Comparison of ENCODE assay signal across 30 cellular contexts in the genomic region with DNA sequence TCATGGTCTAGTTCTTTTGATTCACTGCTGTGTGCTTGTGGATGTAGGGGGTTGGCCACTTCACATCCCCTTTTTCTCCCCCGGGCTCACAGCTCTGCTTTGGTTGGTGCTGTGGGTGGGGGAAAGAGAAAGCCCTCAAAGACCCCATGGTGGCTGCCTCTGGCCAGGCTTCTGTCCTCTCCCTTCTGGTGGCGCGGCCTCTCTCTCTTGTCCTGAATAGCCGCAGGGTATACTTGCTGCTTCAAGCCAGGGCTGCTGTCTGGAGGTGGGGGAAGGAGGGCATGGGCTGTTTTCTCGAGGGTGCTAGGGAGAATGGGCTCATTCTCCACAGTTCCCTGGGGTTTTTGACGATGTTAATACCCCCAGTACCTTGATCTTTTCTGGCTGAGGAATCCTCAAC. TPM values are rescaled to one million over a fixed set of nuclear protein-coding genes. Genes with fewer than 3 reads are reported as not detected.
DNase-seq lines count a peak whose midpoint lies in the region; ATAC-seq and TF ChIP-seq lines count a peak whose summit lies in the region.
"Had no signal": no experiment of that assay in that cellular context is flagged by ENCODE, and none has a peak within 500 bp of the region (broad histone marks: within the 10 kb centered on the region; RNA-seq: fewer than 3 reads in every experiment).

No MANE protein-coding gene starts in this region.

- no peak overlapping the region for H3K4ac ChIP-seq in H9 (ENCODE audit: low read depth, low read length)

- 91% methylated on average over 6 of the region's 6 CpGs for whole genome bisulfite sequencing in hepatocyte (ENCODE audit: low lambda C conversion rate, missing lambda C conversion rate)
- WGBS in H9 (ENCODE audit: extremely low coverage, insufficient read length, low lambda C conversion rate) = no CpG with 5 or more reads among the region's 6 CpGs

- no peak overlapping the region for H4K91ac ChIP-seq in H9 (ENCODE audit: insufficient read length, low read depth, low read length)

- H2BK20ac ChIP-seq in H9 (ENCODE audit: low read depth, low read length, poor library complexity, severe bottlenecking) = no peak overlapping the region

- H3K4me2 ChIP-seq in hepatocyte (no peak overlapping the region), parathyroid adenoma (ENCODE audit: low read length) (no peak overlapping the region), H9 (ENCODE audit: insufficient read depth, insufficient read length, low read length) (no peak overlapping the region)

- H3K36me3 Mint-ChIP-seq in H9 (ENCODE audit: insufficient read depth in 1 of 3, low read depth in 3 of 3) = no peaks in the 10 kb centered on the region; a peak in 1 of 7 replicates
- H3K36me3 Mint-ChIP-seq: activated naive CD4-positive, alpha-beta T cell treated with anti-CD3 and anti-CD28 coated beads, Interleukin-2, amount 50 U/mL, for 24 hours; IgD-negative memory B cell had no signal

- peak; percentile 8 for DNase-seq in activated CD8-positive, alpha-beta memory T cell treated with anti-CD3 and anti-CD28 coated beads, Interleukin-2, amount 50 U/mL, for 48 hours
- no peak for DNase-seq in activated CD8-positive, alpha-beta memory T cell treated with anti-CD3 and anti-CD28 coated beads, Interleukin-2, amount 50 U/mL, for 4 hours
- DNase-seq in hepatocyte (ENCODE audit: low spot score) (no peak), vagina (ENCODE audit: extremely low spot score in 2 of 2) (no peak), ACHN (no peak), H9 (no peak)
- DNase-seq: activated CD8-positive, alpha-beta T cell treated with anti-CD3 and anti-CD28 coated beads, Interleukin-2, amount 10 ng/mL, durations not matched to agents 7 days and 5 days; activated T-cell treated with anti-CD3 and anti-CD28 coated beads for 4 hours; amniotic stem cell; DMS79; effector memory CD4-positive, alpha-beta T cell; foreskin keratinocyte; GDM1; heart right ventricle; NCI-H146; NCI-H2107; NCI-H748 treated with DMSO at 0.1 percent for 48 hours; spleen; stimulated activated CD4-positive, alpha-beta T cell treated with anti-CD3 and anti-CD28 coated beads, Interleukin-2, amount 100 ng/mL, for 24 hours had no signal

- intact Hi-C loops in vagina (cut with DNase I) = no loop called here

- H3K36me3 ChIP-seq in hepatocyte (replicated peaks; ENCODE audit: insufficient read depth, low read depth) = no peaks in the 10 kb centered on the region
- no peaks in the 10 kb centered on the region for H3K36me3 ChIP-seq in parathyroid adenoma (ENCODE audit: control insufficient read depth, insufficient read depth, low read length)
- H3K36me3 ChIP-seq in vagina = no peaks in the 10 kb centered on the region
- H3K36me3 ChIP-seq: heart right ventricle, right atrium auricular region had no signal

- no peak for ATAC-seq in HG02840 (IDR thresholded peaks at IDR 0.05; ENCODE audit: low FRiP score, unreplicated experiment)
- ATAC-seq: activated CD8-positive, alpha-beta T cell treated with anti-CD3 and anti-CD28 coated beads, Interleukin-2, amount 10 ng/mL, durations not matched to agents 7 days and 5 days; foreskin keratinocyte; HCT116 had no signal

- H3K9ac ChIP-seq in parathyroid adenoma (no peak overlapping the region), H9 (ENCODE audit: extremely low read depth, insufficient read length, low read length) (no peak overlapping the region)

- no peak overlapping the region for H3K23ac ChIP-seq in H9 (ENCODE audit: insufficient read length, low read depth, low read length)

- H3K79me1 ChIP-seq in H9 (ENCODE audit: insufficient read depth, low read depth, low read length, poor library complexity, severe bottlenecking) = no peaks in the 10 kb centered on the region

- peaks cover 2 to 4% of the 10 kb centered on the region in 2 experiments; a peak in 2 of 5 replicates for H3K9me3 Mint-ChIP-seq in H9
- H3K9me3 Mint-ChIP-seq: activated naive CD4-positive, alpha-beta T cell treated with anti-CD3 and anti-CD28 coated beads, Interleukin-2, amount 50 U/mL, for 24 hours; stimulated activated naive CD8-positive, alpha-beta T cell treated with anti-CD3 and anti-CD28 coated beads, Interleukin-15, Interleukin-2, amounts not matched to agents 100 ng/mL and 50 ng/mL, for 24 hours had no signal

- H2BK15ac ChIP-seq in H9 (ENCODE audit: low read depth, low read length) = no peak overlapping the region

- no peak overlapping the region for H2BK12ac ChIP-seq in H9 (ENCODE audit: insufficient read length, low read depth, low read length)

- H3K4me3 ChIP-seq in hepatocyte (no peak overlapping the region), parathyroid adenoma (ENCODE audit: low read depth, low read length) (no peak overlapping the region), vagina (no peak overlapping the region)
- H3K4me3 ChIP-seq: heart right ventricle, right atrium auricular region, spleen had no signal

- H4K5ac ChIP-seq in H9 (ENCODE audit: insufficient read length, low read depth, low read length) = no peak overlapping the region

- H3K23me2 ChIP-seq in H9 (ENCODE audit: insufficient read length, low read depth, low read length, poor library complexity, severe bottlenecking) = no peaks in the 10 kb centered on the region

- peak overlapping the region in 1 of 3 experiments; percentile 40; a peak in 1 of 7 replicates for H3K27ac Mint-ChIP-seq in H9
- H3K27ac Mint-ChIP-seq: activated CD8-positive, alpha-beta T cell treated with anti-CD3 and anti-CD28 coated beads, Interleukin-2, amount 10 ng/mL, durations not matched to agents 7 days and 5 days; activated naive CD4-positive, alpha-beta T cell treated with anti-CD3 and anti-CD28 coated beads, Interleukin-2, amount 50 U/mL, for 24 hours; IgD-negative memory B cell; stimulated activated naive CD8-positive, alpha-beta T cell treated with anti-CD3 and anti-CD28 coated beads, Interleukin-15, Interleukin-2, amounts not matched to agents 100 ng/mL and 50 ng/mL, for 24 hours had no signal

- H3K14ac ChIP-seq in H9 (ENCODE audit: insufficient read depth, low read length) = no peak overlapping the region

- H3K27ac ChIP-seq in hepatocyte (peak overlapping the region; percentile 61), parathyroid adenoma (peak overlapping the region; percentile 49), vagina (peak overlapping the region; percentile 91), H9 (ENCODE audit: insufficient read length, low read depth, low read length) (no peak overlapping the region)
- H3K27ac ChIP-seq: 22Rv1, foreskin keratinocyte, right atrium auricular region had no signal

- in situ Hi-C loops in ACHN (cut with HindIII; ENCODE audit: low pct_ligation_motif_present, low pct_unique_long_range_greater_than_20kb, low sequenced_read_pairs) = no loop called here

- H3T11ph ChIP-seq in H9 (ENCODE audit: low read length) = no peak overlapping the region

- H3K56ac ChIP-seq in H9 (ENCODE audit: insufficient read length, low read depth, low read length) = no peak overlapping the region

- H2AK5ac ChIP-seq in H9 (ENCODE audit: insufficient read length, low read length) = no peak overlapping the region

- H3K9me3 ChIP-seq in hepatocyte (ENCODE audit: low read depth) = no peaks in the 10 kb centered on the region
- H3K9me3 ChIP-seq in parathyroid adenoma (ENCODE audit: control insufficient read depth, low read length) = no peaks in the 10 kb centered on the region
- no peaks in the 10 kb centered on the region for H3K9me3 ChIP-seq in vagina
- H3K9me3 ChIP-seq in H9 (ENCODE audit: control insufficient read depth, low read depth, low read length) = no peaks in the 10 kb centered on the region
- H3K9me3 ChIP-seq: heart right ventricle, right atrium auricular region, spleen had no signal

- no peaks in the 10 kb centered on the region for H3K9me2 ChIP-seq in hepatocyte (replicated peaks; ENCODE audit: insufficient read depth)

- peaks cover 0 to 11% of the 10 kb centered on the region in 2 experiments; a peak in 3 of 4 replicates for H3K4me1 Mint-ChIP-seq in H9
- H3K4me1 Mint-ChIP-seq: IgD-negative memory B cell had no signal

- H3K4me3 Mint-ChIP-seq in H9 = no peak overlapping the region
- H3K4me3 Mint-ChIP-seq: activated CD8-positive, alpha-beta T cell treated with anti-CD3 and anti-CD28 coated beads, Interleukin-2, amount 10 ng/mL, durations not matched to agents 7 days and 5 days; activated naive CD4-positive, alpha-beta T cell treated with anti-CD3 and anti-CD28 coated beads, Interleukin-2, amount 50 U/mL, for 24 hours; CD14-positive monocyte; IgD-negative memory B cell; neural crest cell; stimulated activated naive CD8-positive, alpha-beta T cell treated with anti-CD3 and anti-CD28 coated beads, Interleukin-15, Interleukin-2, amounts not matched to agents 100 ng/mL and 50 ng/mL, for 24 hours had no signal

- no peak overlapping the region for H2BK5ac ChIP-seq in H9 (ENCODE audit: insufficient read length, low read length)

- H3K18ac ChIP-seq in H9 (ENCODE audit: insufficient read length, low read depth, low read length) = no peak overlapping the region

- H3K79me2 ChIP-seq in hepatocyte (no peaks in the 10 kb centered on the region), parathyroid adenoma (no peaks in the 10 kb centered on the region), H9 (ENCODE audit: insufficient read depth, low read length) (no peaks in the 10 kb centered on the region)

- TF ChIP-seq CTCF in hepatocyte (IDR thresholded peaks at IDR 0.05; ENCODE audit: poor library complexity) (no peak), parathyroid adenoma (IDR thresholded peaks at IDR 0.05) (no peak), vagina (IDR thresholded peaks at IDR 0.05) (no peak), H9 (conservative IDR thresholded peaks at IDR 0.05) (no peak)

- H2AFZ ChIP-seq in hepatocyte (no peak overlapping the region), parathyroid adenoma (no peak overlapping the region), H9 (ENCODE audit: low read length) (no peak overlapping the region)

- no peak overlapping the region for H2BK120ac ChIP-seq in H9 (ENCODE audit: low read depth, low read length, poor library complexity, severe bottlenecking)

- H4K20me1 ChIP-seq in hepatocyte (ENCODE audit: insufficient read depth, poor library complexity, severe bottlenecking) (no peaks in the 10 kb centered on the region), H9 (ENCODE audit: control insufficient read depth, insufficient read depth, insufficient read length) (no peaks in the 10 kb centered on the region)

- peaks cover 27% of the 10 kb centered on the region for H3K4me1 ChIP-seq in hepatocyte (ENCODE audit: insufficient read depth)
- H3K4me1 ChIP-seq in parathyroid adenoma = peaks cover 27% of the 10 kb centered on the region
- peaks cover 62% of the 10 kb centered on the region for H3K4me1 ChIP-seq in vagina
- no peaks in the 10 kb centered on the region; the same call in 1 of the 2 replicates for H3K4me1 ChIP-seq in H9 (ENCODE audit: insufficient read depth, low read length)

- no peak for TF ChIP-seq POLR2A in vagina (IDR thresholded peaks at IDR 0.05)

- H4K8ac ChIP-seq in H9 (replicated peaks; ENCODE audit: insufficient read length, low read depth, low read length) = no peak overlapping the region

- H3K27me3 Mint-ChIP-seq in H9 (ENCODE audit: low read depth) = peaks cover 9% of the 10 kb centered on the region

- H3K27me3 ChIP-seq in hepatocyte = no peaks in the 10 kb centered on the region
- no peaks in the 10 kb centered on the region for H3K27me3 ChIP-seq in parathyroid adenoma (ENCODE audit: control insufficient read depth, insufficient read depth, low read length)
- no peaks in the 10 kb centered on the region for H3K27me3 ChIP-seq in vagina
- no peaks in the 10 kb centered on the region; the same call in 1 of the 2 replicates for H3K27me3 ChIP-seq in H9 (ENCODE audit: insufficient read depth, low read length)
- H3K27me3 ChIP-seq: right atrium auricular region had no signal

RNA-seq across cellular contexts. Expression of gene IL1R2, which starts 53.9 kb away (rescaled TPM):
- total RNA-seq in hepatocyte (1.3 and 10.5 TPM in 2 replicates), vagina (63.3 TPM), H9 (2021) (not detected in 2 replicates)
- polyA plus RNA-seq in hepatocyte = 5.8 and 11.4 TPM in 2 replicates
- total RNA-seq: activated CD8-positive, alpha-beta T cell treated with anti-CD3 and anti-CD28 coated beads, Interleukin-2, amount 10 ng/mL, durations not matched to agents 7 days and 5 days; bronchial epithelial cell; neural crest cell had no signal
- polyA plus RNA-seq: IgD-negative memory B cell had no signal
